ENCODE assay signal across 8 cellular contexts in genomic region chr2:87515226-87515625, GRCh38.
DNase-seq lines count a peak whose midpoint lies in the region; ATAC-seq, FAIRE-seq and TF ChIP-seq lines count a peak whose summit lies in the region.
"Not testable (repeated sequence)": the region's sequence is repeated elsewhere in the genome, so short reads cannot be mapped to it uniquely, and the experiment has no call there.

No MANE protein-coding gene starts in this region.

- H3F3A ChIP-seq in SU-DHL-6 (ENCODE audit: insufficient read depth), result peaks cover 19% of the 10 kb centered on the region

- ATAC-seq in central memory CD8-positive, alpha-beta T cell (replicated peaks; ENCODE audit: extremely low read depth, poor library complexity, severe bottlenecking); natural killer cell; stimulated activated naive B cell treated with anti-CD40 and anti-IgM and Interleukin-4, amounts not matched to agents 10 μg/mL and 1 μg/mL and 100 μg/mL, for 72 hours (replicated peaks): not testable (repeated sequence)

- H3K4me3 Mint-ChIP-seq in CD4-positive, alpha-beta memory T cell, result peak overlapping the region; percentile 26 to 85 (median 68)
- H3K4me3 Mint-ChIP-seq in activated CD4-positive, alpha-beta memory T cell treated with anti-CD3 and anti-CD28 coated beads, Interleukin-2, amount 10 ng/mL, durations not matched to agents 7 days and 5 days, result not testable (repeated sequence)
- H3K4me3 Mint-ChIP-seq in activated naive CD4-positive, alpha-beta T cell treated with anti-CD3 and anti-CD28 coated beads for 36 hours, result peak overlapping the region; percentile 27
- peak overlapping the region; percentile 44 for H3K4me3 Mint-ChIP-seq in central memory CD8-positive, alpha-beta T cell
- H3K4me3 Mint-ChIP-seq in natural killer cell, result peak overlapping the region; percentile 84
- H3K4me3 Mint-ChIP-seq in stimulated activated naive B cell treated with anti-CD40 and anti-IgM and Interleukin-4, amounts not matched to agents 10 μg/mL and 1 μg/mL and 100 μg/mL, for 72 hours, result peak overlapping the region; percentile 63 to 73

- FAIRE-seq in HTR-8/SVneo (lab: Jason Lieb, UNC), result peak; percentile 60

- peaks cover 22% of the 10 kb centered on the region for H3K4me1 ChIP-seq in CD4-positive, alpha-beta memory T cell (ENCODE audit: insufficient read depth, low read length)

- CTCF ChIA-PET in CD4-positive, alpha-beta memory T cell (lab: Charles Lee; ENCODE audit: partially characterized antibody); activated CD4-positive, alpha-beta memory T cell treated with anti-CD3 and anti-CD28 coated beads, Interleukin-2, amount 10 ng/mL, durations not matched to agents 7 days and 5 days (lab: Charles Lee); activated naive CD4-positive, alpha-beta T cell treated with anti-CD3 and anti-CD28 coated beads for 36 hours (lab: Charles Lee): not testable (repeated sequence)

- not testable (repeated sequence) for H3K4me3 ChIP-seq in CD4-positive, alpha-beta memory T cell (ENCODE audit: low read length in 2 of 2); SU-DHL-6 (ENCODE audit: insufficient read depth, low read length, poor library complexity, severe bottlenecking)

- POLR2A ChIA-PET in CD4-positive, alpha-beta memory T cell (lab: Charles Lee; ENCODE audit: partially characterized antibody); activated CD4-positive, alpha-beta memory T cell treated with anti-CD3 and anti-CD28 coated beads, Interleukin-2, amount 10 ng/mL, durations not matched to agents 7 days and 5 days (lab: Charles Lee): not testable (repeated sequence)

- intact Hi-C loops in CD4-positive, alpha-beta memory T cell (cut with micrococcal nuclease); activated naive CD4-positive, alpha-beta T cell treated with anti-CD3 and anti-CD28 coated beads for 36 hours (cut with micrococcal nuclease); natural killer cell (cut with micrococcal nuclease): not testable (repeated sequence)

- peak in 4 of 5 donors; percentile 52 to 63 (median 56) for DNase-seq in CD4-positive, alpha-beta memory T cell
- DNase-seq in HTR-8/SVneo (ENCODE audit: insufficient read length, low spot score); activated CD4-positive, alpha-beta memory T cell treated with anti-CD3 and anti-CD28 coated beads, Interleukin-2, amount 10 ng/mL, durations not matched to agents 7 days and 5 days; activated naive CD4-positive, alpha-beta T cell treated with anti-CD3 and anti-CD28 coated beads for 36 hours; central memory CD8-positive, alpha-beta T cell (ENCODE audit: low spot score in 2 of 2); natural killer cell; stimulated activated naive B cell treated with anti-CD40 and anti-IgM and Interleukin-4, amounts not matched to agents 10 μg/mL and 1 μg/mL and 100 μg/mL, for 72 hours: not testable (repeated sequence)

- not testable (repeated sequence) for H3K27me3 Mint-ChIP-seq in CD4-positive, alpha-beta memory T cell; activated CD4-positive, alpha-beta memory T cell treated with anti-CD3 and anti-CD28 coated beads, Interleukin-2, amount 10 ng/mL, durations not matched to agents 7 days and 5 days; activated naive CD4-positive, alpha-beta T cell treated with anti-CD3 and anti-CD28 coated beads for 36 hours (ENCODE audit: low read depth); central memory CD8-positive, alpha-beta T cell; natural killer cell (ENCODE audit: low read depth in 2 of 2); stimulated activated naive B cell treated with anti-CD40 and anti-IgM and Interleukin-4, amounts not matched to agents 10 μg/mL and 1 μg/mL and 100 μg/mL, for 72 hours

- not testable (repeated sequence) for TF ChIP-seq CTCF in SU-DHL-6 (IDR thresholded peaks at IDR 0.05; ENCODE audit: insufficient read depth, low read length, poor library complexity, severe bottlenecking); natural killer cell (IDR thresholded peaks at IDR 0.05)

- H3K4me1 Mint-ChIP-seq in CD4-positive, alpha-beta memory T cell, result peaks cover 8 to 21% (median 17%) of the 10 kb centered on the region in 4 donors
- H3K4me1 Mint-ChIP-seq in activated CD4-positive, alpha-beta memory T cell treated with anti-CD3 and anti-CD28 coated beads, Interleukin-2, amount 10 ng/mL, durations not matched to agents 7 days and 5 days, result peaks cover 21% of the 10 kb centered on the region
- H3K4me1 Mint-ChIP-seq in activated naive CD4-positive, alpha-beta T cell treated with anti-CD3 and anti-CD28 coated beads for 36 hours (ENCODE audit: low read depth), result peaks cover 21% of the 10 kb centered on the region
- H3K4me1 Mint-ChIP-seq in central memory CD8-positive, alpha-beta T cell, result peaks cover 19% of the 10 kb centered on the region
- H3K4me1 Mint-ChIP-seq in natural killer cell, result peaks cover 5 to 14% of the 10 kb centered on the region in 2 donors
- peaks cover 20 to 36% of the 10 kb centered on the region in 2 donors for H3K4me1 Mint-ChIP-seq in stimulated activated naive B cell treated with anti-CD40 and anti-IgM and Interleukin-4, amounts not matched to agents 10 μg/mL and 1 μg/mL and 100 μg/mL, for 72 hours

- H2AFZ ChIP-seq in SU-DHL-6 (ENCODE audit: low read depth, low read length, severe bottlenecking), result not testable (repeated sequence)

- H3K4me2 ChIP-seq in SU-DHL-6 (ENCODE audit: low read depth, low read length, poor library complexity, severe bottlenecking), result peak overlapping the region; percentile 38

- not testable (repeated sequence) for H3K27ac ChIP-seq in CD4-positive, alpha-beta memory T cell (ENCODE audit: low read depth, low read length)
- peak overlapping the region; percentile 83 for H3K27ac ChIP-seq in SU-DHL-6 (ENCODE audit: low read depth, low read length)

- H4K20me1 ChIP-seq in SU-DHL-6 (ENCODE audit: low read depth, low read length), result not testable (repeated sequence)

- peak overlapping the region; percentile 33; the same call in 1 of the 2 replicates for H3K9ac ChIP-seq in SU-DHL-6 (ENCODE audit: low read length)

- H3K79me2 ChIP-seq in SU-DHL-6 (ENCODE audit: insufficient read depth, low read length), result not testable (repeated sequence)

- not testable (repeated sequence) for H3K36me3 Mint-ChIP-seq in CD4-positive, alpha-beta memory T cell; activated CD4-positive, alpha-beta memory T cell treated with anti-CD3 and anti-CD28 coated beads, Interleukin-2, amount 10 ng/mL, durations not matched to agents 7 days and 5 days (ENCODE audit: low read depth); activated naive CD4-positive, alpha-beta T cell treated with anti-CD3 and anti-CD28 coated beads for 36 hours (ENCODE audit: low read depth); central memory CD8-positive, alpha-beta T cell (ENCODE audit: insufficient read depth); natural killer cell; stimulated activated naive B cell treated with anti-CD40 and anti-IgM and Interleukin-4, amounts not matched to agents 10 μg/mL and 1 μg/mL and 100 μg/mL, for 72 hours

- not testable (repeated sequence) for H3K27me3 ChIP-seq in CD4-positive, alpha-beta memory T cell (ENCODE audit: insufficient read depth, low read length); SU-DHL-6 (ENCODE audit: low read length)

- not testable (repeated sequence) for H3K9me3 ChIP-seq in CD4-positive, alpha-beta memory T cell (ENCODE audit: control insufficient read depth in 1 of 2, low read length in 2 of 2); SU-DHL-6 (ENCODE audit: insufficient read depth, low read length)

- H3K36me3 ChIP-seq in CD4-positive, alpha-beta memory T cell (ENCODE audit: insufficient read depth, low read length); SU-DHL-6 (ENCODE audit: low read length): not testable (repeated sequence)

- H3K27ac Mint-ChIP-seq in CD4-positive, alpha-beta memory T cell, result peak overlapping the region; percentile 89 to 98 (median 95)
- peak overlapping the region; percentile 35 for H3K27ac Mint-ChIP-seq in activated CD4-positive, alpha-beta memory T cell treated with anti-CD3 and anti-CD28 coated beads, Interleukin-2, amount 10 ng/mL, durations not matched to agents 7 days and 5 days
- peak overlapping the region; percentile 77 for H3K27ac Mint-ChIP-seq in activated naive CD4-positive, alpha-beta T cell treated with anti-CD3 and anti-CD28 coated beads for 36 hours
- peak overlapping the region; percentile 98 for H3K27ac Mint-ChIP-seq in central memory CD8-positive, alpha-beta T cell (ENCODE audit: low read depth)
- H3K27ac Mint-ChIP-seq in natural killer cell, result peak overlapping the region; percentile 92 to 94
- peak overlapping the region; percentile 92 for H3K27ac Mint-ChIP-seq in stimulated activated naive B cell treated with anti-CD40 and anti-IgM and Interleukin-4, amounts not matched to agents 10 μg/mL and 1 μg/mL and 100 μg/mL, for 72 hours

- not testable (repeated sequence) for H3K9me2 ChIP-seq in SU-DHL-6 (replicated peaks; ENCODE audit: insufficient read depth, low read length)

- H3K9me3 Mint-ChIP-seq in CD4-positive, alpha-beta memory T cell; activated CD4-positive, alpha-beta memory T cell treated with anti-CD3 and anti-CD28 coated beads, Interleukin-2, amount 10 ng/mL, durations not matched to agents 7 days and 5 days; activated naive CD4-positive, alpha-beta T cell treated with anti-CD3 and anti-CD28 coated beads for 36 hours; central memory CD8-positive, alpha-beta T cell; natural killer cell; stimulated activated naive B cell treated with anti-CD40 and anti-IgM and Interleukin-4, amounts not matched to agents 10 μg/mL and 1 μg/mL and 100 μg/mL, for 72 hours: not testable (repeated sequence)

Comparison
In these comparisons a context has a peak if more than half of its experiments do, and no peak if none do; other contexts are left out.
1. H3K27ac Mint-ChIP-seq: peak in every context shown above with its lines; median percentile 98 in central memory CD8-positive, alpha-beta T cell; 95 in CD4-positive, alpha-beta memory T cell; 93 in natural killer cell; 92 in stimulated activated naive B cell treated with anti-CD40 and anti-IgM and Interleukin-4, amounts not matched to agents 10 μg/mL and 1 μg/mL and 100 μg/mL, for 72 hours; 77 in activated naive CD4-positive, alpha-beta T cell treated with anti-CD3 and anti-CD28 coated beads for 36 hours; 35 in activated CD4-positive, alpha-beta memory T cell treated with anti-CD3 and anti-CD28 coated beads, Interleukin-2, amount 10 ng/mL, durations not matched to agents 7 days and 5 days.